ENCODE assay signal across 15 cellular contexts in genomic region chr7:146146866-146147265, GRCh38. TPM values are rescaled to one million over a fixed set of nuclear protein-coding genes. Genes with fewer than 3 reads are reported as not detected.
A peak's percentile ranks its signal among the peaks of the same experiment; 100 is the strongest.
DNase-seq lines count a peak whose midpoint lies in the region.
"Had no signal": no experiment of that assay in that cellular context is flagged by ENCODE, and none has a peak within 500 bp of the region (broad histone marks: within the 10 kb centered on the region; RNA-seq: fewer than 3 reads in every experiment).

No MANE protein-coding gene starts in this region.

- WGBS in neuronal stem cell (ENCODE audit: extremely low coverage in 2 of 2, insufficient read length in 2 of 2, insufficient replicate concordance in 1 of 2), 2 donors = no CpG with 5 or more reads among the region's 5 CpGs

- no peak overlapping the region for H3K9ac ChIP-seq in neuronal stem cell (ENCODE audit: low read depth, low read length, poor library complexity)

- no peaks in the 10 kb centered on the region for H3K4me1 ChIP-seq in neuronal stem cell (ENCODE audit: control insufficient read depth in 2 of 2, insufficient read depth in 1 of 2, low read depth in 1 of 2, low read length in 2 of 2)
- H3K4me1 ChIP-seq: pancreas had no signal

- H2BK5ac ChIP-seq in neuronal stem cell (ENCODE audit: low read length) = no peak overlapping the region

- no peaks in the 10 kb centered on the region for H3K27me3 ChIP-seq in neuronal stem cell (ENCODE audit: control insufficient read depth in 3 of 3, insufficient read depth in 3 of 3, low read depth in 1 of 3, low read length in 3 of 3)

- H3K14ac ChIP-seq in neuronal stem cell (ENCODE audit: low read length) = no peak overlapping the region

- no peak overlapping the region for H2BK15ac ChIP-seq in neuronal stem cell (ENCODE audit: low read length)

- no peak overlapping the region for H3K4ac ChIP-seq in neuronal stem cell (ENCODE audit: low read length)

- no peaks in the 10 kb centered on the region for H3K79me1 ChIP-seq in neuronal stem cell (ENCODE audit: low read depth, low read length)

- no peak overlapping the region for H4K8ac ChIP-seq in neuronal stem cell (ENCODE audit: low read depth, low read length)

- no peak overlapping the region for H3K23ac ChIP-seq in neuronal stem cell (ENCODE audit: low read depth, low read length, poor library complexity)

- no peak overlapping the region for H2AK5ac ChIP-seq in neuronal stem cell (ENCODE audit: low read depth, low read length)

- peak overlapping the region; percentile 35 for H2AFZ ChIP-seq in neuronal stem cell (ENCODE audit: low read length)

- no peaks in the 10 kb centered on the region for H3K36me3 ChIP-seq in neuronal stem cell (replicated peaks in 1 of 2; ENCODE audit: control insufficient read depth in 2 of 2, insufficient read depth in 2 of 2, low read length in 2 of 2)
- H3K36me3 ChIP-seq: pancreas had no signal

- DNase-seq in NCI-H2107 treated with DMSO at 0.1 percent for 48 hours (lab: John Stamatoyannopoulos, UW; ENCODE audit: unreplicated experiment) (peak; percentile 28), NCI-H2107 (lab: John Stamatoyannopoulos, UW) (no peak), NCI-H146 (lab: John Stamatoyannopoulos, UW) (peak; percentile 58), amniotic stem cell (lab: John Stamatoyannopoulos, UW) (peak; percentile 70), neuronal stem cell (ENCODE audit: low spot score) (no peak), iPS-NIHi11 (ENCODE audit: low spot score) (no peak), HuH-7.5 (ENCODE audit: low spot score) (no peak), islet precursor cell (no peak)
- DNase-seq: activated CD4-positive, alpha-beta T cell treated with anti-CD3 and anti-CD28 coated beads, Interleukin-2, amount 50 U/mL, for 4 hours; activated gamma-delta T cell treated with Interleukin-2 at 50 U/mL for 16 hours; GOT3; midbrain; pancreas; stimulated activated CD8-positive, alpha-beta memory T cell treated with anti-CD3 and anti-CD28 coated beads, Interleukin-4, amount 100 ng/mL, for 48 hours had no signal

- no peaks in the 10 kb centered on the region for H3K9me3 ChIP-seq in neuronal stem cell (replicated peaks in 1 of 2; ENCODE audit: control insufficient read depth in 2 of 2, insufficient read depth in 1 of 2, low read depth in 1 of 2, low read length in 2 of 2)
- H3K9me3 ChIP-seq: pancreas had no signal

- no peak overlapping the region for H3K4me2 ChIP-seq in neuronal stem cell (ENCODE audit: insufficient read depth, low read length, poor library complexity, severe bottlenecking)

- H3K27ac ChIP-seq in neuronal stem cell (replicated peaks; ENCODE audit: low read length) = no peak overlapping the region
- H3K27ac ChIP-seq: epithelial cell of prostate, pancreas had no signal

- no peak overlapping the region for H4K91ac ChIP-seq in neuronal stem cell (ENCODE audit: low read depth, low read length, poor library complexity)

- H2BK120ac ChIP-seq in neuronal stem cell (ENCODE audit: low read depth, low read length) = no peak overlapping the region

- no peak overlapping the region for H2BK12ac ChIP-seq in neuronal stem cell (ENCODE audit: low read length)

- no peak overlapping the region for H3K4me3 ChIP-seq in neuronal stem cell (ENCODE audit: low read length in 2 of 2)
- H3K4me3 ChIP-seq: pancreas had no signal

- no peak overlapping the region for H3K18ac ChIP-seq in neuronal stem cell (ENCODE audit: low read length)

RNA-seq across cellular contexts. Expression of gene CNTNAP2, which starts 30.3 kb away (rescaled TPM):
- 84.2 TPM for polyA plus RNA-seq in neuronal stem cell (2013, experiment 1 of 2)
- polyA plus RNA-seq in neuronal stem cell (2013, experiment 2 of 2) = 84.8 TPM

Comparison
In these comparisons a context has a peak if more than half of its experiments do, and no peak if none do; other contexts are left out.
1. DNase-seq: peak in NCI-H2107 treated with DMSO at 0.1 percent for 48 hours (single experiment), NCI-H146 (single experiment) and amniotic stem cell (single experiment); none in NCI-H2107 (single experiment), neuronal stem cell (single experiment), iPS-NIHi11 (single experiment), HuH-7.5 (single experiment) and islet precursor cell (single experiment).